Comparison of ENCODE assay signal across 1 cellular context in the genomic region with DNA sequence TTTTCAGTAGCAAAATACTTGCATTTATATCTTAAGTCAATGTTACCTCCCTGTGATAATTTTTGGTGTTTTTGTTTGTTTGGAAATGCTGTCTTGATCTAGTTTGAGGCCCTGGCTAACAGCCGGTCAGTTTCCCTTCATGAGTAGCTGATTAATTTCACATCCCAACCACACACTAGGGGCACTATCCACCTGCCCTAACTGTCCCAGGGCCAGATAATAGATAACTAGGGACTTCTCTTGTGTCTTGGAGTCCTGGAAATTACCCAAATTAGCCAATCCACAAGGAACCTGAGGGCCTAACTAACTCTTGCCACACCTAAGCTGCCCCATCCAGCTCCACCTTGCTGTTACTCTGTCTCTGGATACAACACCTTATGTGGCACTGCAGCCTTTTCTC.
TF ChIP-seq lines count a peak whose summit lies in the region.

No MANE protein-coding gene starts in this region.

TF ChIP-seq in IMR-90, 13 proteins besides CTCF, POLR2A, EP300 and RAD21:
- TF ChIP-seq SMC3 (IDR thresholded peaks at IDR 0.05; ENCODE audit: low read depth, low read length) = no peak
- no peak for TF ChIP-seq CEBPB (IDR thresholded peaks at IDR 0.05; ENCODE audit: low read depth, low read length)
- TF ChIP-seq MAFK (IDR thresholded peaks at IDR 0.05; ENCODE audit: low read depth, low read length) = no peak
- TF ChIP-seq CHD1 (IDR thresholded peaks at IDR 0.05; ENCODE audit: low read depth, low read length) = no peak
- no peak for TF ChIP-seq RFX5 (IDR thresholded peaks at IDR 0.05; ENCODE audit: low read depth, low read length)
- TF ChIP-seq, protein P1, sequence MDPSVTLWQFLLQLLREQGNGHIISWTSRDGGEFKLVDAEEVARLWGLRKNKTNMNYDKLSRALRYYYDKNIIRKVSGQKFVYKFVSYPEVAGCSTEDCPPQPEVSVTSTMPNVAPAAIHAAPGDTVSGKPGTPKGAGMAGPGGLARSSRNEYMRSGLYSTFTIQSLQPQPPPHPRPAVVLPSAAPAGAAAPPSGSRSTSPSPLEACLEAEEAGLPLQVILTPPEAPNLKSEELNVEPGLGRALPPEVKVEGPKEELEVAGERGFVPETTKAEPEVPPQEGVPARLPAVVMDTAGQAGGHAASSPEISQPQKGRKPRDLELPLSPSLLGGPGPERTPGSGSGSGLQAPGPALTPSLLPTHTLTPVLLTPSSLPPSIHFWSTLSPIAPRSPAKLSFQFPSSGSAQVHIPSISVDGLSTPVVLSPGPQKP (IDR thresholded peaks at IDR 0.05; ENCODE audit: borderline replicate concordance, low read depth, low read length) = no peak
- no peak for TF ChIP-seq MXI1 (IDR thresholded peaks at IDR 0.05; ENCODE audit: borderline replicate concordance, low read depth, low read length)
- TF ChIP-seq MAZ (IDR thresholded peaks at IDR 0.05; ENCODE audit: borderline replicate concordance, low read depth, low read length) = no peak
